Comparison of ENCODE assay signal across 1 cellular context in the genomic region with DNA sequence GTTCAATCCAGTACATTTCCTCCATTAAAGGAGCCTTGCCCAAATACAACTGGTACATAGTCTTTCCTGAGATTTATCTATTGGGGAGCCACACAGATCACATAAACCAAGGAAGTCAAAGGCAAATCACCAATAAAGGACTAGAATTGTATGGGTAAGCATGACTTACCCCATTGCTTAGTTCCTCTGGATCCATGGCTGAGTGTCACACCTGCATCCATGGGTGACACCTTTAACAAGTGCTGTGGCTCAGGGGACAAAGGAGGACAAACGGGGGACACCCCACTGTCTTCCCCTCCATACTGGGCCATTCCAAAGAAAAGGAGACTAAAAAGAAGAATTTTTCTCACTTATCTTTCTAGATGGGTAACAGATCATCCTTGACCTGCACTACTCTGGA.
TF ChIP-seq lines count a peak whose summit lies in the region.

No MANE protein-coding gene starts in this region.

TF ChIP-seq in K562, 482 proteins besides CTCF, POLR2A, EP300 and RAD21 (continued from another document and continues in another):
- TF ChIP-seq, protein P1, sequence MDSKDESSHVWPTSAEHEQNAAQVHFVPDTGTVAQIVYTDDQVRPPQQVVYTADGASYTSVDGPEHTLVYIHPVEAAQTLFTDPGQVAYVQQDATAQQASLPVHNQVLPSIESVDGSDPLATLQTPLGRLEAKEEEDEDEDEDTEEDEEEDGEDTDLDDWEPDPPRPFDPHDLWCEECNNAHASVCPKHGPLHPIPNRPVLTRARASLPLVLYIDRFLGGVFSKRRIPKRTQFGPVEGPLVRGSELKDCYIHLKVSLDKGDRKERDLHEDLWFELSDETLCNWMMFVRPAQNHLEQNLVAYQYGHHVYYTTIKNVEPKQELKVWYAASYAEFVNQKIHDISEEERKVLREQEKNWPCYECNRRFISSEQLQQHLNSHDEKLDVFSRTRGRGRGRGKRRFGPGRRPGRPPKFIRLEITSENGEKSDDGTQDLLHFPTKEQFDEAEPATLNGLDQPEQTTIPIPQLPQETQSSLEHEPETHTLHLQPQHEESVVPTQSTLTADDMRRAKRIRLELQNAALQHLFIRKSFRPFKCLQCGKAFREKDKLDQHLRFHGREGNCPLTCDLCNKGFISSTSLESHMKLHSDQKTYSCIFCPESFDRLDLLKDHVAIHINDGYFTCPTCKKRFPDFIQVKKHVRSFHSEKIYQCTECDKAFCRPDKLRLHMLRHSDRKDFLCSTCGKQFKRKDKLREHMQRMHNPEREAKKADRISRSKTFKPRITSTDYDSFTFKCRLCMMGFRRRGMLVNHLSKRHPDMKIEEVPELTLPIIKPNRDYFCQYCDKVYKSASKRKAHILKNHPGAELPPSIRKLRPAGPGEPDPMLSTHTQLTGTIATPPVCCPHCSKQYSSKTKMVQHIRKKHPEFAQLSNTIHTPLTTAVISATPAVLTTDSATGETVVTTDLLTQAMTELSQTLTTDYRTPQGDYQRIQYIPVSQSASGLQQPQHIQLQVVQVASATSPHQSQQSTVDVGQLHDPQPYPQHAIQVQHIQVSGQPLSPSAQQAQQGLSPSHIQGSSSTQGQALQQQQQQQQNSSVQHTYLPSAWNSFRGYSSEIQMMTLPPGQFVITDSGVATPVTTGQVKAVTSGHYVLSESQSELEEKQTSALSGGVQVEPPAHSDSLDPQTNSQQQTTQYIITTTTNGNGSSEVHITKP (IDR thresholded peaks at IDR 0.05; ENCODE audit: partially characterized antibody), result peak; percentile 25
- TF ChIP-seq SMAD2 (IDR thresholded peaks at IDR 0.05; ENCODE audit: low read depth, low read length) (no peak), NFE2 (IDR thresholded peaks at IDR 0.05; ENCODE audit: low read depth) (no peak), ETV6 (IDR thresholded peaks at IDR 0.05; ENCODE audit: borderline replicate concordance in 1 of 2, low read depth in 2 of 2, low read length in 1 of 2) (no peak), ETV6 (CRISPR knock-in tag; IDR thresholded peaks at IDR 0.05; ENCODE audit: borderline replicate concordance) (no peak), HLTF (IDR thresholded peaks at IDR 0.05) (peak; percentile 96), C11orf30 (IDR thresholded peaks at IDR 0.05; ENCODE audit: low read depth) (no peak), SP2 (IDR thresholded peaks at IDR 0.05; ENCODE audit: extremely low read depth, low read depth, low read length, poor library complexity, severe bottlenecking) (no peak), EWSR1 (IDR thresholded peaks at IDR 0.05; ENCODE audit: borderline replicate concordance, low read depth, partially characterized antibody) (no peak), NELFE (IDR thresholded peaks at IDR 0.05; ENCODE audit: insufficient read depth, insufficient read length) (no peak), ZNF316 (IDR thresholded peaks at IDR 0.05) (no peak), ZNF232 (CRISPR knock-in tag; IDR thresholded peaks at IDR 0.05) (no peak), TRIM28 (IDR thresholded peaks at IDR 0.05) (peak; percentile 99), STAT5A (IDR thresholded peaks at IDR 0.05; ENCODE audit: borderline replicate concordance, low read length) (no peak), ZNF12 (CRISPR knock-in tag; IDR thresholded peaks at IDR 0.05) (no peak), NCOR1 (IDR thresholded peaks at IDR 0.05) (no peak), ZNF134 (CRISPR knock-in tag; conservative IDR thresholded peaks at IDR 0.05) (no peak), TAF1 (IDR thresholded peaks at IDR 0.05; ENCODE audit: control insufficient read depth, extremely low read depth, insufficient read depth, low read length, severe bottlenecking) (no peak), EP400 (IDR thresholded peaks at IDR 0.05) (no peak), TBP (optimal IDR thresholded peaks at IDR 0.05; ENCODE audit: low read depth, low read length) (no peak)
- TF ChIP-seq, protein P2, sequence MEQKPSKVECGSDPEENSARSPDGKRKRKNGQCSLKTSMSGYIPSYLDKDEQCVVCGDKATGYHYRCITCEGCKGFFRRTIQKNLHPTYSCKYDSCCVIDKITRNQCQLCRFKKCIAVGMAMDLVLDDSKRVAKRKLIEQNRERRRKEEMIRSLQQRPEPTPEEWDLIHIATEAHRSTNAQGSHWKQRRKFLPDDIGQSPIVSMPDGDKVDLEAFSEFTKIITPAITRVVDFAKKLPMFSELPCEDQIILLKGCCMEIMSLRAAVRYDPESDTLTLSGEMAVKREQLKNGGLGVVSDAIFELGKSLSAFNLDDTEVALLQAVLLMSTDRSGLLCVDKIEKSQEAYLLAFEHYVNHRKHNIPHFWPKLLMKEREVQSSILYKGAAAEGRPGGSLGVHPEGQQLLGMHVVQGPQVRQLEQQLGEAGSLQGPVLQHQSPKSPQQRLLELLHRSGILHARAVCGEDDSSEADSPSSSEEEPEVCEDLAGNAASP (IDR thresholded peaks at IDR 0.05), result no peak
- TF ChIP-seq, protein P3, sequence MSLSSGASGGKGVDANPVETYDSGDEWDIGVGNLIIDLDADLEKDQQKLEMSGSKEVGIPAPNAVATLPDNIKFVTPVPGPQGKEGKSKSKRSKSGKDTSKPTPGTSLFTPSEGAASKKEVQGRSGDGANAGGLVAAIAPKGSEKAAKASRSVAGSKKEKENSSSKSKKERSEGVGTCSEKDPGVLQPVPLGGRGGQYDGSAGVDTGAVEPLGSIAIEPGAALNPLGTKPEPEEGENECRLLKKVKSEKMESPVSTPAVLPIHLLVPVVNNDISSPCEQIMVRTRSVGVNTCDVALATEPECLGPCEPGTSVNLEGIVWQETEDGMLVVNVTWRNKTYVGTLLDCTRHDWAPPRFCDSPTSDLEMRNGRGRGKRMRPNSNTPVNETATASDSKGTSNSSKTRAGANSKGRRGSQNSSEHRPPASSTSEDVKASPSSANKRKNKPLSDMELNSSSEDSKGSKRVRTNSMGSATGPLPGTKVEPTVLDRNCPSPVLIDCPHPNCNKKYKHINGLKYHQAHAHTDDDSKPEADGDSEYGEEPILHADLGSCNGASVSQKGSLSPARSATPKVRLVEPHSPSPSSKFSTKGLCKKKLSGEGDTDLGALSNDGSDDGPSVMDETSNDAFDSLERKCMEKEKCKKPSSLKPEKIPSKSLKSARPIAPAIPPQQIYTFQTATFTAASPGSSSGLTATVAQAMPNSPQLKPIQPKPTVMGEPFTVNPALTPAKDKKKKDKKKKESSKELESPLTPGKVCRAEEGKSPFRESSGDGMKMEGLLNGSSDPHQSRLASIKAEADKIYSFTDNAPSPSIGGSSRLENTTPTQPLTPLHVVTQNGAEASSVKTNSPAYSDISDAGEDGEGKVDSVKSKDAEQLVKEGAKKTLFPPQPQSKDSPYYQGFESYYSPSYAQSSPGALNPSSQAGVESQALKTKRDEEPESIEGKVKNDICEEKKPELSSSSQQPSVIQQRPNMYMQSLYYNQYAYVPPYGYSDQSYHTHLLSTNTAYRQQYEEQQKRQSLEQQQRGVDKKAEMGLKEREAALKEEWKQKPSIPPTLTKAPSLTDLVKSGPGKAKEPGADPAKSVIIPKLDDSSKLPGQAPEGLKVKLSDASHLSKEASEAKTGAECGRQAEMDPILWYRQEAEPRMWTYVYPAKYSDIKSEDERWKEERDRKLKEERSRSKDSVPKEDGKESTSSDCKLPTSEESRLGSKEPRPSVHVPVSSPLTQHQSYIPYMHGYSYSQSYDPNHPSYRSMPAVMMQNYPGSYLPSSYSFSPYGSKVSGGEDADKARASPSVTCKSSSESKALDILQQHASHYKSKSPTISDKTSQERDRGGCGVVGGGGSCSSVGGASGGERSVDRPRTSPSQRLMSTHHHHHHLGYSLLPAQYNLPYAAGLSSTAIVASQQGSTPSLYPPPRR (CRISPR knock-in tag; IDR thresholded peaks at IDR 0.05; ENCODE audit: borderline replicate concordance), result no peak
- TF ChIP-seq, protein P4, sequence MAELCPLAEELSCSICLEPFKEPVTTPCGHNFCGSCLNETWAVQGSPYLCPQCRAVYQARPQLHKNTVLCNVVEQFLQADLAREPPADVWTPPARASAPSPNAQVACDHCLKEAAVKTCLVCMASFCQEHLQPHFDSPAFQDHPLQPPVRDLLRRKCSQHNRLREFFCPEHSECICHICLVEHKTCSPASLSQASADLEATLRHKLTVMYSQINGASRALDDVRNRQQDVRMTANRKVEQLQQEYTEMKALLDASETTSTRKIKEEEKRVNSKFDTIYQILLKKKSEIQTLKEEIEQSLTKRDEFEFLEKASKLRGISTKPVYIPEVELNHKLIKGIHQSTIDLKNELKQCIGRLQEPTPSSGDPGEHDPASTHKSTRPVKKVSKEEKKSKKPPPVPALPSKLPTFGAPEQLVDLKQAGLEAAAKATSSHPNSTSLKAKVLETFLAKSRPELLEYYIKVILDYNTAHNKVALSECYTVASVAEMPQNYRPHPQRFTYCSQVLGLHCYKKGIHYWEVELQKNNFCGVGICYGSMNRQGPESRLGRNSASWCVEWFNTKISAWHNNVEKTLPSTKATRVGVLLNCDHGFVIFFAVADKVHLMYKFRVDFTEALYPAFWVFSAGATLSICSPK (IDR thresholded peaks at IDR 0.05; ENCODE audit: borderline replicate concordance), result no peak
- TF ChIP-seq, protein P5, sequence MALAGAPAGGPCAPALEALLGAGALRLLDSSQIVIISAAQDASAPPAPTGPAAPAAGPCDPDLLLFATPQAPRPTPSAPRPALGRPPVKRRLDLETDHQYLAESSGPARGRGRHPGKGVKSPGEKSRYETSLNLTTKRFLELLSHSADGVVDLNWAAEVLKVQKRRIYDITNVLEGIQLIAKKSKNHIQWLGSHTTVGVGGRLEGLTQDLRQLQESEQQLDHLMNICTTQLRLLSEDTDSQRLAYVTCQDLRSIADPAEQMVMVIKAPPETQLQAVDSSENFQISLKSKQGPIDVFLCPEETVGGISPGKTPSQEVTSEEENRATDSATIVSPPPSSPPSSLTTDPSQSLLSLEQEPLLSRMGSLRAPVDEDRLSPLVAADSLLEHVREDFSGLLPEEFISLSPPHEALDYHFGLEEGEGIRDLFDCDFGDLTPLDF (CRISPR knock-in tag; IDR thresholded peaks at IDR 0.05), result no peak
- TF ChIP-seq, protein P6, sequence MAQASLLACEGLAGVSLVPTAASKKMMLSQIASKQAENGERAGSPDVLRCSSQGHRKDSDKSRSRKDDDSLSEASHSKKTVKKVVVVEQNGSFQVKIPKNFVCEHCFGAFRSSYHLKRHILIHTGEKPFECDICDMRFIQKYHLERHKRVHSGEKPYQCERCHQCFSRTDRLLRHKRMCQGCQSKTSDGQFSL (CRISPR knock-in tag; IDR thresholded peaks at IDR 0.05), result no peak
- TF ChIP-seq, protein P6 (tag; IDR thresholded peaks at IDR 0.05), result no peak
- TF ChIP-seq, protein P7, sequence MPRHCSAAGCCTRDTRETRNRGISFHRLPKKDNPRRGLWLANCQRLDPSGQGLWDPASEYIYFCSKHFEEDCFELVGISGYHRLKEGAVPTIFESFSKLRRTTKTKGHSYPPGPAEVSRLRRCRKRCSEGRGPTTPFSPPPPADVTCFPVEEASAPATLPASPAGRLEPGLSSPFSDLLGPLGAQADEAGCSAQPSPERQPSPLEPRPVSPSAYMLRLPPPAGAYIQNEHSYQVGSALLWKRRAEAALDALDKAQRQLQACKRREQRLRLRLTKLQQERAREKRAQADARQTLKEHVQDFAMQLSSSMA (CRISPR knock-in tag; IDR thresholded peaks at IDR 0.05), result no peak
- TF ChIP-seq, protein P8, sequence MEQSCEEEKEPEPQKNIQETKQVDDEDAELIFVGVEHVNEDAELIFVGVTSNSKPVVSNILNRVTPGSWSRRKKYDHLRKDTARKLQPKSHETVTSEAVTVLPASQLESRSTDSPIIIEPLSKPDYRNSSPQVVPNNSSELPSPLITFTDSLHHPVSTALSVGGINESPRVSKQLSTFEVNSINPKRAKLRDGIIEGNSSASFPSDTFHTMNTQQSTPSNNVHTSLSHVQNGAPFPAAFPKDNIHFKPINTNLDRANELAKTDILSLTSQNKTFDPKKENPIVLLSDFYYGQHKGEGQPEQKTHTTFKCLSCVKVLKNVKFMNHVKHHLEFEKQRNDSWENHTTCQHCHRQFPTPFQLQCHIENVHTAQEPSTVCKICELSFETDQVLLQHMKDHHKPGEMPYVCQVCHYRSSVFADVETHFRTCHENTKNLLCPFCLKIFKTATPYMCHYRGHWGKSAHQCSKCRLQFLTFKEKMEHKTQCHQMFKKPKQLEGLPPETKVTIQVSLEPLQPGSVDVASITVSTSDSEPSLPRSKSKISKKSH (CRISPR knock-in tag; IDR thresholded peaks at IDR 0.05), result peak; percentile 97
